In genomic region chr4:142550955-142551354, GRCh38 we compare ENCODE assay signal across 1 cellular context.
TF ChIP-seq lines count a peak whose summit lies in the region.

No MANE protein-coding gene starts in this region.

TF ChIP-seq in WTC11, 78 proteins besides CTCF, POLR2A, EP300 and RAD21 (continued from another document):
- TF ChIP-seq PRDM15 (CRISPR knock-in tag; IDR thresholded peaks at IDR 0.05): no peak
- TF ChIP-seq JUN (CRISPR knock-in tag; IDR thresholded peaks at IDR 0.05): no peak
- no peak for TF ChIP-seq ZNF121 (CRISPR knock-in tag; IDR thresholded peaks at IDR 0.05)
- TF ChIP-seq SOX15 (CRISPR knock-in tag; IDR thresholded peaks at IDR 0.05): no peak
- no peak for TF ChIP-seq E2F1 (CRISPR knock-in tag; IDR thresholded peaks at IDR 0.05)
